In the genomic region with DNA sequence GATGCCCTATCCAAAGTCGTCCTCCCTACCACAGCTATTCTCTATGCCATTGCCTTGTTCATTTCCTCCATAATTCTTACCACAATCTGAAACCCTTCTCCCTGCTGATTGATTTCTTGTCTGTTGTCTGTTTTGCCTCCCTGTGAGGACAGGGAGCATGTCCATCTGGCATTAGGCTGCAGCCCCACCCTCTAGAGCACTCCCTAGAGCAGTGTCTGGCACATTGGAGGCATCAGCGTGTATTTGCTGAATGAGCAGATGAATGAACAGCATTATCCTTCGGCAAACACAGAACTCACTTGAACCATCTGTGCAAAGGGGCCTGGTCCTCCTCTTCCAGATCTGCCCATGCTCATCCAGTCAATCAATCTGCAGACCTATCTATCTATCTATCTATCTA, we compare ENCODE assay signal across 18 cellular contexts. TPM values are rescaled to one million over a fixed set of nuclear protein-coding genes. Genes with fewer than 3 reads are reported as not detected.
"Had no signal": no experiment of that assay in that cellular context is flagged by ENCODE, and none has a peak within 500 bp of the region (broad histone marks: within the 10 kb centered on the region; RNA-seq: fewer than 3 reads in every experiment).

No MANE protein-coding gene starts in this region.

- H3K36me3 Mint-ChIP-seq: activated naive CD8-positive, alpha-beta T cell treated with anti-CD3 and anti-CD28 coated beads for 36 hours; natural killer cell treated with Interleukin-12 subunit alpha and Interleukin-12 subunit beta and Interleukin-15 and Interleukin-18, amount 100 ng/mL, for 72 hours had no signal

- H3K27ac Mint-ChIP-seq: activated naive CD8-positive, alpha-beta T cell treated with anti-CD3 and anti-CD28 coated beads for 36 hours; natural killer cell treated with Interleukin-12 subunit alpha and Interleukin-12 subunit beta and Interleukin-15 and Interleukin-18, amount 100 ng/mL, for 72 hours had no signal

- H3K9me3 Mint-ChIP-seq: activated naive CD8-positive, alpha-beta T cell treated with anti-CD3 and anti-CD28 coated beads for 36 hours; activated T-cell treated with anti-CD3 and anti-CD28 coated beads, Interleukin-2, amount 50 U/mL, for 4 hours; natural killer cell treated with Interleukin-12 subunit alpha and Interleukin-12 subunit beta and Interleukin-15 and Interleukin-18, amount 100 ng/mL, for 72 hours had no signal

- H3K27ac ChIP-seq: psoas muscle, sigmoid colon had no signal

- H3K36me3 ChIP-seq: sigmoid colon had no signal

- H3K27me3 Mint-ChIP-seq: activated naive CD8-positive, alpha-beta T cell treated with anti-CD3 and anti-CD28 coated beads for 36 hours had no signal

- H3K4me1 ChIP-seq: psoas muscle, sigmoid colon had no signal

- ATAC-seq: activated T-cell treated with anti-CD3 and anti-CD28 coated beads, Interleukin-2, amount 50 U/mL, for 4 hours; esophagus mucosa; left colon; natural killer cell treated with Interleukin-12 subunit alpha and Interleukin-12 subunit beta and Interleukin-15 and Interleukin-18, amount 100 ng/mL, for 72 hours; psoas muscle had no signal

- H3K4me3 Mint-ChIP-seq: activated naive CD8-positive, alpha-beta T cell treated with anti-CD3 and anti-CD28 coated beads for 36 hours; activated T-cell treated with anti-CD3 and anti-CD28 coated beads, Interleukin-2, amount 50 U/mL, for 4 hours; natural killer cell treated with Interleukin-12 subunit alpha and Interleukin-12 subunit beta and Interleukin-15 and Interleukin-18, amount 100 ng/mL, for 72 hours had no signal

- H3K4me3 ChIP-seq: psoas muscle, sigmoid colon had no signal

- H3K9me3 ChIP-seq: psoas muscle, sigmoid colon had no signal

- DNase-seq: activated CD4-positive, alpha-beta T cell treated with anti-CD3 and anti-CD28 coated beads, Interleukin-2, amount 50 U/mL, for 4 hours; activated gamma-delta T cell; activated naive CD8-positive, alpha-beta T cell treated with anti-CD3 and anti-CD28 coated beads for 36 hours; activated T-cell treated with anti-CD3 and anti-CD28 coated beads, Interleukin-2, amount 50 U/mL, for 4 hours; foreskin fibroblast; left colon; nucleus accumbens; psoas muscle; sigmoid colon; stimulated activated CD4-positive, alpha-beta T cell treated with anti-CD3 and anti-CD28 coated beads, Interleukin-2, amount 100 ng/mL, for 24 hours; stimulated activated naive CD4-positive, alpha-beta T cell; T-helper 2 cell; trophoblast cell had no signal

RNA-seq across cellular contexts. Expression of gene DMBT1, which starts 5.1 kb away (rescaled TPM):
- total RNA-seq: activated naive CD8-positive, alpha-beta T cell treated with anti-CD3 and anti-CD28 coated beads for 36 hours; dermis microvascular lymphatic vessel endothelial cell; lung microvascular endothelial cell; mononuclear cell; natural killer cell treated with Interleukin-12 subunit alpha and Interleukin-12 subunit beta and Interleukin-15 and Interleukin-18, amount 100 ng/mL, for 72 hours had no signal
